8 cellular contexts compared by ENCODE assay signal in genomic region chr4:153468587-153468986, GRCh38. TPM values are rescaled to one million over a fixed set of nuclear protein-coding genes. Genes with fewer than 3 reads are reported as not detected.
DNase-seq lines count a peak whose midpoint lies in the region; ATAC-seq and TF ChIP-seq lines count a peak whose summit lies in the region.

No MANE protein-coding gene starts in this region.

- H3K27me3 Mint-ChIP-seq in immature natural killer cell (ENCODE audit: low read depth in 3 of 3) = peaks cover 2 to 8% (median 5%) of the 10 kb centered on the region in 3 donors

- H3K4me2 ChIP-seq in DOHH2 (ENCODE audit: low read length) = peak overlapping the region; percentile 78
- peak overlapping the region; percentile 85 for H3K4me2 ChIP-seq in OCI-LY1 (ENCODE audit: low read length)

- H3K9me3 ChIP-seq in DOHH2 (ENCODE audit: control insufficient read depth, insufficient read depth, low read length) = no peaks in the 10 kb centered on the region
- H3K9me3 ChIP-seq in OCI-LY1 (ENCODE audit: low read length) = no peaks in the 10 kb centered on the region

- H3K27ac ChIP-seq in DOHH2 (ENCODE audit: low read depth, low read length) (peak overlapping the region; percentile 94), OCI-LY1 (ENCODE audit: low read depth, low read length, poor library complexity, severe bottlenecking) (peak overlapping the region; percentile 84), substantia nigra (ENCODE audit: low read depth, low read length, poor library complexity, severe bottlenecking) (no peak overlapping the region)

- H3F3A ChIP-seq in DOHH2 (ENCODE audit: control insufficient read depth, insufficient read depth) (peaks cover 49% of the 10 kb centered on the region), OCI-LY1 (ENCODE audit: insufficient read depth, low read length) (0 out of 2 replicates have a peak, but pooled peaks cover 5% of the 10 kb centered on the region)

- H4K20me1 ChIP-seq in DOHH2 (ENCODE audit: control insufficient read depth, insufficient read depth, low read depth, low read length) = peaks cover 42% of the 10 kb centered on the region
- no peaks in the 10 kb centered on the region for H4K20me1 ChIP-seq in OCI-LY1 (ENCODE audit: insufficient read depth, low read length)

- H3K4me1 Mint-ChIP-seq in immature natural killer cell = peaks cover 73 to 81% of the 10 kb centered on the region in 2 donors

- peak overlapping the region; percentile 73 for H3K9ac ChIP-seq in OCI-LY1 (ENCODE audit: low read length)

- no peak overlapping the region for H2AFZ ChIP-seq in OCI-LY1 (ENCODE audit: low read length)

- H3K36me3 Mint-ChIP-seq in immature natural killer cell = peaks cover 0 to 6% (median 4%) of the 10 kb centered on the region in 3 donors

- DNase-seq in immature natural killer cell = no peak
- no peak for DNase-seq in GOT3 (lab: John Stamatoyannopoulos, UW)
- DNase-seq in amniotic stem cell (lab: John Stamatoyannopoulos, UW) = no peak
- DNase-seq in NCI-H146 (lab: John Stamatoyannopoulos, UW) = no peak
- DNase-seq in substantia nigra (lab: John Stamatoyannopoulos, UW) = no peak

- ATAC-seq in GM21619 (IDR thresholded peaks at IDR 0.05; ENCODE audit: unreplicated experiment) = peak; percentile 19

- H3K4me3 ChIP-seq in DOHH2 (ENCODE audit: low read length) = peak overlapping the region; percentile 88
- H3K4me3 ChIP-seq in OCI-LY1 (ENCODE audit: low read depth, low read length, poor library complexity, severe bottlenecking) = peak overlapping the region; percentile 95

- H3K9me3 Mint-ChIP-seq in immature natural killer cell = no peaks in the 10 kb centered on the region

- H3K9me2 ChIP-seq in DOHH2 (replicated peaks; ENCODE audit: control insufficient read depth, low read length) (no peaks in the 10 kb centered on the region), OCI-LY1 (ENCODE audit: low read depth, low read length) (no peaks in the 10 kb centered on the region)

- peak overlapping the region; percentile 92 to 98 (median 94) for H3K4me3 Mint-ChIP-seq in immature natural killer cell

- H3K79me2 ChIP-seq in DOHH2 (ENCODE audit: control insufficient read depth, low read length) = peaks cover 77% of the 10 kb centered on the region
- peaks cover 63% of the 10 kb centered on the region for H3K79me2 ChIP-seq in OCI-LY1 (ENCODE audit: insufficient read depth, low read length)

- H3K27ac Mint-ChIP-seq in immature natural killer cell = peak overlapping the region; percentile 87 to 99 (median 96)

- H3K36me3 ChIP-seq in DOHH2 (ENCODE audit: control insufficient read depth, low read length) (peaks cover 71% of the 10 kb centered on the region), OCI-LY1 (ENCODE audit: insufficient read depth, low read length) (peaks cover 71% of the 10 kb centered on the region)

- peaks cover 70% of the 10 kb centered on the region for H3K4me1 ChIP-seq in DOHH2 (ENCODE audit: control insufficient read depth, low read length)
- H3K4me1 ChIP-seq in OCI-LY1 (ENCODE audit: insufficient read depth, low read length, severe bottlenecking) = peaks cover 71% of the 10 kb centered on the region

- no peak for TF ChIP-seq CTCF in DOHH2 (IDR thresholded peaks at IDR 0.05; ENCODE audit: low read depth, low read length, poor library complexity, severe bottlenecking)
- TF ChIP-seq CTCF in OCI-LY1 (IDR thresholded peaks at IDR 0.05; ENCODE audit: low read length) = no peak

- H3K27me3 ChIP-seq in DOHH2 (ENCODE audit: control insufficient read depth, low read length) = no peaks in the 10 kb centered on the region
- no peaks in the 10 kb centered on the region for H3K27me3 ChIP-seq in OCI-LY1 (ENCODE audit: insufficient read depth, low read length)

RNA-seq across cellular contexts. Expression of gene TMEM131L, which starts 2.4 kb away (rescaled TPM):
- 10 to 100 TPM in 2 of 3 donors, 1 to 10 TPM in 1; 9.3 to 32.4 (median 20.6) TPM for polyA plus RNA-seq in immature natural killer cell
